1 cellular context compared by ENCODE assay signal in genomic region chr20:3248167-3248992, GRCh38.
TF ChIP-seq lines count a peak whose summit lies in the region.

No MANE protein-coding gene starts in this region.

TF ChIP-seq in HepG2, 621 proteins besides CTCF, POLR2A, EP300 and RAD21 (continued from another document and continues in another):
- TF ChIP-seq ZNF704 (CRISPR knock-in tag; IDR thresholded peaks at IDR 0.05; ENCODE audit: borderline replicate concordance): 0 out of 2 replicates have a peak, but pooled peaks have one; percentile 48
- no peak for TF ChIP-seq TCF7 (IDR thresholded peaks at IDR 0.05; ENCODE audit: low read depth)
- no peak for TF ChIP-seq NFKB2 (CRISPR knock-in tag; IDR thresholded peaks at IDR 0.05; ENCODE audit: borderline replicate concordance)
- TF ChIP-seq ZNF253 (CRISPR knock-in tag; IDR thresholded peaks at IDR 0.05; ENCODE audit: borderline replicate concordance): peak; percentile 87; the same call in 1 of the 2 replicates
- 0 out of 2 replicates have a peak, but pooled peaks have one; percentile 14 for TF ChIP-seq ARHGAP35 (CRISPR knock-in tag; IDR thresholded peaks at IDR 0.05; ENCODE audit: borderline replicate concordance)
- no peak for TF ChIP-seq ZNF672 (CRISPR knock-in tag; IDR thresholded peaks at IDR 0.05)
- no peak for TF ChIP-seq TEAD2 (CRISPR knock-in tag; IDR thresholded peaks at IDR 0.05)
- TF ChIP-seq ZNF296 (CRISPR knock-in tag; conservative IDR thresholded peaks at IDR 0.05): no peak
- no peak for TF ChIP-seq ZNF589 (CRISPR knock-in tag; conservative IDR thresholded peaks at IDR 0.05)
- TF ChIP-seq HIC2 (CRISPR knock-in tag; IDR thresholded peaks at IDR 0.05; ENCODE audit: low read depth): peak; percentile 33; the same call in 1 of the 2 replicates
- TF ChIP-seq ZNF850 (CRISPR knock-in tag; conservative IDR thresholded peaks at IDR 0.05): no peak
- no peak for TF ChIP-seq ZNF281 (CRISPR knock-in tag; IDR thresholded peaks at IDR 0.05; ENCODE audit: borderline replicate concordance)
- no peak for TF ChIP-seq ZNF530 (CRISPR knock-in tag; IDR thresholded peaks at IDR 0.05; ENCODE audit: low read depth)
- peak; percentile 96 for TF ChIP-seq AGO2 (optimal IDR thresholded peaks at IDR 0.05; ENCODE audit: low read depth, low read length)
- TF ChIP-seq ZSCAN31 (CRISPR knock-in tag; IDR thresholded peaks at IDR 0.05; ENCODE audit: low read depth): 0 out of 2 replicates have a peak, but pooled peaks have one; percentile 61
- peak; percentile 18; the same call in 1 of the 2 replicates for TF ChIP-seq HIVEP1 (CRISPR knock-in tag; IDR thresholded peaks at IDR 0.05)
- no peak for TF ChIP-seq BATF2 (CRISPR knock-in tag; IDR thresholded peaks at IDR 0.05)
- TF ChIP-seq ZNF30 (CRISPR knock-in tag; IDR thresholded peaks at IDR 0.05): no peak
- TF ChIP-seq SAP130 (CRISPR knock-in tag; IDR thresholded peaks at IDR 0.05; ENCODE audit: low read depth): 0 out of 2 replicates have a peak, but pooled peaks have one; percentile 27
- no peak for TF ChIP-seq RFXANK (CRISPR knock-in tag; IDR thresholded peaks at IDR 0.05)
- TF ChIP-seq ZBTB40 (IDR thresholded peaks at IDR 0.05): no peak
- TF ChIP-seq ZBTB40 (CRISPR knock-in tag; IDR thresholded peaks at IDR 0.05): no peak
- TF ChIP-seq AHR (CRISPR knock-in tag; IDR thresholded peaks at IDR 0.05): no peak
- no peak for TF ChIP-seq JUN (CRISPR knock-in tag; IDR thresholded peaks at IDR 0.05)
- TF ChIP-seq NFKBIZ (CRISPR knock-in tag; IDR thresholded peaks at IDR 0.05): no peak
- TF ChIP-seq TIGD3 (CRISPR knock-in tag; IDR thresholded peaks at IDR 0.05; ENCODE audit: borderline replicate concordance): no peak
- TF ChIP-seq ZBTB20 (CRISPR knock-in tag; IDR thresholded peaks at IDR 0.05; ENCODE audit: borderline replicate concordance, low read depth): no peak
- TF ChIP-seq MLX (CRISPR knock-in tag; IDR thresholded peaks at IDR 0.05): no peak
- no peak for TF ChIP-seq THAP11 (CRISPR knock-in tag; IDR thresholded peaks at IDR 0.05)
- 0 out of 2 replicates have a peak, but pooled peaks have one; percentile 29 for TF ChIP-seq MYNN (CRISPR knock-in tag; IDR thresholded peaks at IDR 0.05; ENCODE audit: low read depth)
- TF ChIP-seq MYC (CRISPR knock-in tag; IDR thresholded peaks at IDR 0.05; ENCODE audit: borderline replicate concordance): peak; percentile 68
- 0 out of 2 replicates have a peak, but pooled peaks have one; percentile 48 for TF ChIP-seq BCL3 (CRISPR knock-in tag; IDR thresholded peaks at IDR 0.05)
- no peak for TF ChIP-seq TFE3 (CRISPR knock-in tag; IDR thresholded peaks at IDR 0.05)
- no peak for TF ChIP-seq LRRFIP1 (CRISPR knock-in tag; conservative IDR thresholded peaks at IDR 0.05)
